Comparison of ENCODE assay signal across 26 cellular contexts in genomic region chr6:31096215-31096614, GRCh38. TPM values are rescaled to one million over a fixed set of nuclear protein-coding genes. Genes with fewer than 3 reads are reported as not detected.
"Had no signal": no experiment of that assay in that cellular context is flagged by ENCODE, and none has a peak within 500 bp of the region (broad histone marks: within the 10 kb centered on the region; RNA-seq: fewer than 3 reads in every experiment).

No MANE protein-coding gene starts in this region.

- H3K36me3 ChIP-seq: heart left ventricle, spleen, suprapubic skin, thyroid gland had no signal

- H3K9me3 ChIP-seq: heart left ventricle, spleen, suprapubic skin, thyroid gland had no signal

- H3K4me3 Mint-ChIP-seq: nephron, type B pancreatic cell had no signal

- H3K27me3 ChIP-seq: heart left ventricle, spleen, suprapubic skin, thyroid gland had no signal

- H3K9me3 Mint-ChIP-seq: nephron, type B pancreatic cell had no signal

- H3K36me3 Mint-ChIP-seq: type B pancreatic cell had no signal

- H3K4me3 ChIP-seq: heart left ventricle, lung, spleen, suprapubic skin, thyroid gland had no signal

- H3K27ac Mint-ChIP-seq: type B pancreatic cell had no signal

- H3K4me1 Mint-ChIP-seq: nephron had no signal

- ATAC-seq: esophagus mucosa, heart left ventricle, left colon, left ventricle myocardium superior, sciatic nerve had no signal

- H3K27ac ChIP-seq: heart left ventricle, spleen, suprapubic skin had no signal

- DNase-seq: effector memory CD4-positive, alpha-beta T cell; heart left ventricle; hippocampal formation; left colon; left ventricle myocardium superior; mesenchymal stem cell; midbrain; spleen; stimulated activated CD4-positive, alpha-beta T cell treated with anti-CD3 and anti-CD28 coated beads, Interleukin-15, amount 100 ng/mL, for 24 hours; stimulated activated CD4-positive, alpha-beta T cell treated with anti-CD3 and anti-CD28 coated beads, Interleukin-1b, Interleukin-23, amount 100 ng/mL, for 48 hours; stimulated activated CD4-positive, alpha-beta T cell treated with anti-CD3 and anti-CD28 coated beads, Interleukin-4, amount 100 ng/mL, for 4 hours; stimulated activated naive CD4-positive, alpha-beta T cell had no signal

RNA-seq across cellular contexts. Expression of gene C6orf15, which starts 16.2 kb away (rescaled TPM):
- total RNA-seq: esophagus mucosa, fibroblast of lung, frontal cortex, glomerular endothelial cell, heart left ventricle, left colon, left ventricle myocardium superior, lung, osteoblast, pulmonary artery endothelial cell, sciatic nerve, skeletal muscle tissue, spleen, thyroid gland had no signal

RNA-seq across cellular contexts. Expression of gene PSORS1C1, which starts 18.4 kb away (rescaled TPM):
- total RNA-seq: frontal cortex had no signal

RNA-seq across cellular contexts. Expression of gene CDSN, which starts 24.0 kb away (rescaled TPM):
- total RNA-seq: fibroblast of lung, frontal cortex, glomerular endothelial cell, kidney epithelial cell, left colon, left ventricle myocardium superior, osteoblast, pulmonary artery endothelial cell, sciatic nerve, skeletal muscle tissue, spleen had no signal

RNA-seq across cellular contexts. Expression of gene PSORS1C2, which starts 42.7 kb away (rescaled TPM):
- total RNA-seq: fibroblast of lung, frontal cortex, glomerular endothelial cell, heart left ventricle, kidney epithelial cell, left colon, left ventricle myocardium superior, lung, osteoblast, pulmonary artery endothelial cell, sciatic nerve, skeletal muscle tissue, spleen, thyroid gland had no signal
